Comparison of ENCODE assay signal across 12 cellular contexts in the genomic region with DNA sequence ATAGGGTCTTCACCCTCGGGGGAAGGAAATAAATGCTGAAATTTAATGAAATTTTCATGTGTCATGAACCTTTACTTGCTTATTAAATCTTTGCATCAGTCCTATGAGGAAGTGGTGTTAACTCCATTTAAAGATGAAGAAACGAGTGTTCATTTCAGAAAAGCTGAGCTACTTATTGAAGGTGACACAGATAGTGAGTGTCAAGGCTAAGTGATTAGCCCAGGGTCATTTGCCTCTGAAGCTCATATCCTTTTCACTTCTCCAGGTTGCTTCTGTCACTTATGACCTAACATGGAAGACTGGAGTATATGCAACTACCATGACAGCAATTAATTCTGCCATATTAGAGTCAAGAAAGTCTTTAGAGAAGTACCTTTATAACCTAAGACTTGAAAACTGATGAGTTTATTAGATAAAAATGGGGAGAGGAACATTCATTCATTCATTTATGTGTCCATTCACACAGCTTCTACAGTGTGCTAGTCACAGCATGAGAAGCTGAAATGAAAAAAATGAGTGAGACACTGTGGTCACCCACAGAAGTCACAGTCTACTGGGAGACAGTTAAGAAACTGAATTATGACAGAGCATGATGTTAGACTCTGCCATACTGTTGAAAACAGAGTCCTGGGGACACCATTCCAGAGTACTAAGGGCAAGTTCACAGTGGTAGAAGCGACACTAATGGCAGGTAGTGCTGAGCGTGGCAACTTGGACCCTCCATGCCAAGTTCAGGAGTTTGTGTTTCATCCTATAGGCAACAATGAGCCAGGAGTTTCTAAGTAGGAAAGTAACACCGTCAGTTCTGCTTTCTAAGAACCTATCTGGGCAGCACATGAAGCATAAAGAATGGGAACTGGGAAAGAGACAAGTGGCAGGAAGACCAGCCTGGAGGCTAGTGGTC. TPM values are rescaled to one million over a fixed set of nuclear protein-coding genes. Genes with fewer than 3 reads are reported as not detected.
DNase-seq lines count a peak whose midpoint lies in the region; ATAC-seq and TF ChIP-seq lines count a peak whose summit lies in the region.
"Had no signal": no experiment of that assay in that cellular context is flagged by ENCODE, and none has a peak within 500 bp of the region (broad histone marks: within the 10 kb centered on the region; RNA-seq: fewer than 3 reads in every experiment).

No MANE protein-coding gene starts in this region.

- no peak overlapping the region for H3K27ac ChIP-seq in A673 (ENCODE audit: low read depth, low read length, poor library complexity, severe bottlenecking)
- H3K27ac ChIP-seq: breast epithelium, KMS-11 had no signal

- no peaks in the 10 kb centered on the region for H3K9me3 ChIP-seq in A673 (ENCODE audit: low read depth, low read length, poor library complexity, severe bottlenecking)
- H3K9me3 ChIP-seq: breast epithelium had no signal

- H3K4me1 Mint-ChIP-seq in activated CD4-positive, alpha-beta memory T cell treated with anti-CD3 and anti-CD28 coated beads, Interleukin-2, amount 10 ng/mL, durations not matched to agents 7 days and 5 days, result peaks cover 20% of the 10 kb centered on the region
- peaks cover 22% of the 10 kb centered on the region for H3K4me1 Mint-ChIP-seq in activated CD4-positive, alpha-beta memory T cell treated with anti-CD3 and anti-CD28 coated beads for 36 hours (ENCODE audit: low read depth)
- H3K4me1 Mint-ChIP-seq in stimulated activated naive B cell treated with anti-CD40 and anti-IgM and Interleukin-4, amounts not matched to agents 10 μg/mL and 1 μg/mL and 100 μg/mL, for 72 hours, result peaks cover 19 to 24% of the 10 kb centered on the region in 2 donors

- ATAC-seq in GM21717 (IDR thresholded peaks at IDR 0.05; ENCODE audit: unreplicated experiment) (peak; percentile 96), HG03354 (IDR thresholded peaks at IDR 0.05; ENCODE audit: poor library complexity, severe bottlenecking, unreplicated experiment) (peak; percentile 97)
- peak; percentile 78 to 80 for ATAC-seq in stimulated activated naive B cell treated with anti-CD40 and anti-IgM and Interleukin-4, amounts not matched to agents 10 μg/mL and 1 μg/mL and 100 μg/mL, for 72 hours (replicated peaks)

- no peaks in the 10 kb centered on the region for H3K4me1 ChIP-seq in A673 (ENCODE audit: insufficient read depth, low read length, poor library complexity, severe bottlenecking)
- H3K4me1 ChIP-seq: breast epithelium had no signal

- no peaks in the 10 kb centered on the region for H3K9me3 Mint-ChIP-seq in activated CD4-positive, alpha-beta memory T cell treated with anti-CD3 and anti-CD28 coated beads, Interleukin-2, amount 10 ng/mL, durations not matched to agents 7 days and 5 days
- H3K9me3 Mint-ChIP-seq in activated CD4-positive, alpha-beta memory T cell treated with anti-CD3 and anti-CD28 coated beads for 36 hours, result no peaks in the 10 kb centered on the region
- H3K9me3 Mint-ChIP-seq in stimulated activated naive B cell treated with anti-CD40 and anti-IgM and Interleukin-4, amounts not matched to agents 10 μg/mL and 1 μg/mL and 100 μg/mL, for 72 hours, result no peaks in the 10 kb centered on the region

- TF ChIP-seq CTCF in A673 (conservative IDR thresholded peaks at IDR 0.05; ENCODE audit: low read depth, low read length), result no peak

- BruUV-seq in A673 (replicated peaks; lab: Mats Ljungman, UMichigan), result no TSS peak

- no peak for DNase-seq in activated CD4-positive, alpha-beta memory T cell treated with anti-CD3 and anti-CD28 coated beads, Interleukin-2, amount 10 ng/mL, durations not matched to agents 7 days and 5 days
- DNase-seq in activated CD4-positive, alpha-beta memory T cell treated with anti-CD3 and anti-CD28 coated beads for 36 hours, result no peak
- no peak for DNase-seq in stimulated activated naive B cell treated with anti-CD40 and anti-IgM and Interleukin-4, amounts not matched to agents 10 μg/mL and 1 μg/mL and 100 μg/mL, for 72 hours
- no peak for DNase-seq in A673 (ENCODE audit: low spot score)
- no peak for DNase-seq in DMS53 (lab: John Stamatoyannopoulos, UW)
- DNase-seq in NCI-H1694 treated with DMSO at 0.1 percent for 48 hours (lab: John Stamatoyannopoulos, UW), result no peak
- DNase-seq: activated CD4-positive, alpha-beta T cell treated with anti-CD3 and anti-CD28 coated beads, Interleukin-2, amount 50 U/mL, for 1 hour; head of caudate nucleus had no signal

- intact Hi-C loops in activated CD4-positive, alpha-beta memory T cell treated with anti-CD3 and anti-CD28 coated beads for 36 hours (cut with micrococcal nuclease), result loop anchor here (1.0 to 5.0 kb wide), 3 partner anchors 16 to 221 kb away; no protein-coding TSS in a partner anchor
- intact Hi-C loops in A673 (cut with micrococcal nuclease; ENCODE audit: unreplicated experiment), result no loop called here

- H3K4me3 Mint-ChIP-seq in activated CD4-positive, alpha-beta memory T cell treated with anti-CD3 and anti-CD28 coated beads, Interleukin-2, amount 10 ng/mL, durations not matched to agents 7 days and 5 days, result no peak overlapping the region
- H3K4me3 Mint-ChIP-seq in activated CD4-positive, alpha-beta memory T cell treated with anti-CD3 and anti-CD28 coated beads for 36 hours, result no peak overlapping the region
- no peak overlapping the region for H3K4me3 Mint-ChIP-seq in stimulated activated naive B cell treated with anti-CD40 and anti-IgM and Interleukin-4, amounts not matched to agents 10 μg/mL and 1 μg/mL and 100 μg/mL, for 72 hours

- H3K27me3 Mint-ChIP-seq in activated CD4-positive, alpha-beta memory T cell treated with anti-CD3 and anti-CD28 coated beads, Interleukin-2, amount 10 ng/mL, durations not matched to agents 7 days and 5 days, result no peaks in the 10 kb centered on the region
- no peaks in the 10 kb centered on the region for H3K27me3 Mint-ChIP-seq in activated CD4-positive, alpha-beta memory T cell treated with anti-CD3 and anti-CD28 coated beads for 36 hours
- no peaks in the 10 kb centered on the region for H3K27me3 Mint-ChIP-seq in stimulated activated naive B cell treated with anti-CD40 and anti-IgM and Interleukin-4, amounts not matched to agents 10 μg/mL and 1 μg/mL and 100 μg/mL, for 72 hours

- H3K36me3 ChIP-seq in A673 (ENCODE audit: insufficient read depth, low read length, poor library complexity, severe bottlenecking), result no peaks in the 10 kb centered on the region
- H3K36me3 ChIP-seq: breast epithelium had no signal

- no peak overlapping the region for H3K4me3 ChIP-seq in A673 (ENCODE audit: low read depth, low read length, poor library complexity, severe bottlenecking)
- H3K4me3 ChIP-seq: breast epithelium had no signal

- peak overlapping the region; percentile 2 for H3K27ac Mint-ChIP-seq in activated CD4-positive, alpha-beta memory T cell treated with anti-CD3 and anti-CD28 coated beads, Interleukin-2, amount 10 ng/mL, durations not matched to agents 7 days and 5 days
- no peak overlapping the region for H3K27ac Mint-ChIP-seq in activated CD4-positive, alpha-beta memory T cell treated with anti-CD3 and anti-CD28 coated beads for 36 hours
- no peak overlapping the region for H3K27ac Mint-ChIP-seq in stimulated activated naive B cell treated with anti-CD40 and anti-IgM and Interleukin-4, amounts not matched to agents 10 μg/mL and 1 μg/mL and 100 μg/mL, for 72 hours

- POLR2A ChIA-PET in activated CD4-positive, alpha-beta memory T cell treated with anti-CD3 and anti-CD28 coated beads, Interleukin-2, amount 10 ng/mL, durations not matched to agents 7 days and 5 days (lab: Charles Lee), result interaction anchor here (0.5 to 1.0 kb wide), 3 partner anchors 31 to 158 kb away, joined by 3 to 4 read pairs (median 3); partner anchors contain the start of gene TIFA
- POLR2A ChIA-PET in activated CD4-positive, alpha-beta memory T cell treated with anti-CD3 and anti-CD28 coated beads for 36 hours (lab: Charles Lee), result no interaction called here
- POLR2A ChIA-PET in A673 (lab: Charles Lee; ENCODE audit: low non-redundant PET), result no interaction called here

- CTCF ChIA-PET in activated CD4-positive, alpha-beta memory T cell treated with anti-CD3 and anti-CD28 coated beads, Interleukin-2, amount 10 ng/mL, durations not matched to agents 7 days and 5 days (lab: Charles Lee), result no interaction called here
- CTCF ChIA-PET in activated CD4-positive, alpha-beta memory T cell treated with anti-CD3 and anti-CD28 coated beads for 36 hours (lab: Charles Lee), result no interaction called here
- CTCF ChIA-PET in A673 (lab: Charles Lee), result no interaction called here

- H3K27me3 ChIP-seq in A673 (replicated peaks; ENCODE audit: insufficient read depth, low read depth, low read length, poor library complexity), result no peaks in the 10 kb centered on the region
- H3K27me3 ChIP-seq: breast epithelium had no signal

- peaks cover 6% of the 10 kb centered on the region for H3K36me3 Mint-ChIP-seq in activated CD4-positive, alpha-beta memory T cell treated with anti-CD3 and anti-CD28 coated beads, Interleukin-2, amount 10 ng/mL, durations not matched to agents 7 days and 5 days (ENCODE audit: low read depth)
- H3K36me3 Mint-ChIP-seq in activated CD4-positive, alpha-beta memory T cell treated with anti-CD3 and anti-CD28 coated beads for 36 hours, result peaks cover 8% of the 10 kb centered on the region
- H3K36me3 Mint-ChIP-seq in stimulated activated naive B cell treated with anti-CD40 and anti-IgM and Interleukin-4, amounts not matched to agents 10 μg/mL and 1 μg/mL and 100 μg/mL, for 72 hours, result peaks cover 6 to 7% of the 10 kb centered on the region in 2 donors

RNA-seq across cellular contexts. Expression of gene ALPK1, which starts 21.3 kb away (rescaled TPM):
- total RNA-seq in activated CD4-positive, alpha-beta memory T cell treated with anti-CD3 and anti-CD28 coated beads, Interleukin-2, amount 10 ng/mL, durations not matched to agents 7 days and 5 days, result 10 to 100 TPM; 11.4 to 12.3 TPM
- total RNA-seq in activated CD4-positive, alpha-beta memory T cell treated with anti-CD3 and anti-CD28 coated beads for 36 hours, result 10 to 100 TPM; 21.5 to 22.9 TPM
- total RNA-seq in A673 (2021), result 11.8 and 17.3 TPM in 2 replicates

RNA-seq across cellular contexts. Expression of gene TIFA, which starts 32.8 kb away (rescaled TPM):
- total RNA-seq in activated CD4-positive, alpha-beta memory T cell treated with anti-CD3 and anti-CD28 coated beads, Interleukin-2, amount 10 ng/mL, durations not matched to agents 7 days and 5 days, result 10 to 100 TPM; 29.9 to 33.4 TPM
- 10 to 100 TPM; 55.8 to 56.6 TPM for total RNA-seq in activated CD4-positive, alpha-beta memory T cell treated with anti-CD3 and anti-CD28 coated beads for 36 hours
- 9.1 and 11.4 TPM in 2 replicates for total RNA-seq in A673 (2021)
